In genomic region chr17:58541249-58541648, GRCh38 we compare ENCODE assay signal across 11 cellular contexts. TPM values are rescaled to one million over a fixed set of nuclear protein-coding genes. Genes with fewer than 3 reads are reported as not detected.
DNase-seq lines count a peak whose midpoint lies in the region; ATAC-seq and TF ChIP-seq lines count a peak whose summit lies in the region.
"Had no signal": no experiment of that assay in that cellular context is flagged by ENCODE, and none has a peak within 500 bp of the region (broad histone marks: within the 10 kb centered on the region; RNA-seq: fewer than 3 reads in every experiment).

No MANE protein-coding gene starts in this region.

- H3K27me3 ChIP-seq in RWPE2 (ENCODE audit: insufficient read depth, poor library complexity, severe bottlenecking): peaks cover 3% of the 10 kb centered on the region

- no peaks in the 10 kb centered on the region for H3K36me3 ChIP-seq in RWPE2 (ENCODE audit: low read depth)

- no peaks in the 10 kb centered on the region for H3K36me3 Mint-ChIP-seq in activated T-helper 2 cell treated with anti-CD3 and anti-CD28 coated beads, Interferon-gamma antibody, Interleukin-2, Interleukin-4, amounts not matched to agents 10 μg/mL and 5 μg/mL and 100 μg/mL, durations not matched to agents 14 hours and 24 hours and 36 hours (ENCODE audit: low read depth)

- H3K9me3 Mint-ChIP-seq in activated T-helper 2 cell treated with anti-CD3 and anti-CD28 coated beads, Interferon-gamma antibody, Interleukin-2, Interleukin-4, amounts not matched to agents 10 μg/mL and 5 μg/mL and 100 μg/mL, durations not matched to agents 14 hours and 24 hours and 36 hours: no peaks in the 10 kb centered on the region

- peak; percentile 58 for TF ChIP-seq CTCF in GM13977 (IDR thresholded peaks at IDR 0.05; ENCODE audit: extremely low read depth, insufficient read depth, missing control alignments)
- TF ChIP-seq CTCF in RWPE2 (IDR thresholded peaks at IDR 0.05; ENCODE audit: poor library complexity, severe bottlenecking): peak; percentile 27

- no peak overlapping the region for H3K4me3 ChIP-seq in RWPE2 (ENCODE audit: severe bottlenecking)

- H3K4me1 ChIP-seq in RWPE2 (ENCODE audit: insufficient read depth, poor library complexity, severe bottlenecking): no peaks in the 10 kb centered on the region

- H3K27me3 Mint-ChIP-seq in activated T-helper 2 cell treated with anti-CD3 and anti-CD28 coated beads, Interferon-gamma antibody, Interleukin-2, Interleukin-4, amounts not matched to agents 10 μg/mL and 5 μg/mL and 100 μg/mL, durations not matched to agents 14 hours and 24 hours and 36 hours (ENCODE audit: low read depth): peaks cover 14% of the 10 kb centered on the region

- in situ Hi-C loops in GM13977 (cut with MboI; ENCODE audit: low pct_unique_long_range_greater_than_20kb, low sequenced_read_pairs, unreplicated experiment): no loop called here

- intact Hi-C loops in activated T-helper 2 cell treated with anti-CD3 and anti-CD28 coated beads, Interferon-gamma antibody, Interleukin-2, Interleukin-4, amounts not matched to agents 10 μg/mL and 5 μg/mL and 100 μg/mL, durations not matched to agents 14 hours and 24 hours and 36 hours (cut with micrococcal nuclease): no loop called here

- ATAC-seq in RWPE2 (ENCODE audit: low read depth): no peak; the same call in 2 of the 3 replicates
- no peak for ATAC-seq in HG03095 (IDR thresholded peaks at IDR 0.05; ENCODE audit: unreplicated experiment)
- ATAC-seq in GM18909 (IDR thresholded peaks at IDR 0.05; ENCODE audit: poor library complexity, unreplicated experiment): no peak

- H3K4me1 Mint-ChIP-seq in activated T-helper 2 cell treated with anti-CD3 and anti-CD28 coated beads, Interferon-gamma antibody, Interleukin-2, Interleukin-4, amounts not matched to agents 10 μg/mL and 5 μg/mL and 100 μg/mL, durations not matched to agents 14 hours and 24 hours and 36 hours (ENCODE audit: low read depth): no peaks in the 10 kb centered on the region

- H3K9me3 ChIP-seq in RWPE2 (ENCODE audit: severe bottlenecking): no peaks in the 10 kb centered on the region

- DNase-seq in AML-193 (lab: John Stamatoyannopoulos, UW) (peak; percentile 24 to 60), GM13977 (ENCODE audit: low spot score) (peak; percentile 54), RWPE2 (ENCODE audit: low spot score) (no peak), iPS DF 19.7 (ENCODE audit: low read depth, low spot score) (peak; percentile 40), COLO668 (lab: John Stamatoyannopoulos, UW; ENCODE audit: unreplicated experiment) (no peak)
- no peak for DNase-seq in activated T-helper 2 cell treated with anti-CD3 and anti-CD28 coated beads, Interferon-gamma antibody, Interleukin-2, Interleukin-4, amounts not matched to agents 10 μg/mL and 5 μg/mL and 100 μg/mL, durations not matched to agents 14 hours and 24 hours and 36 hours (ENCODE audit: low spot score)
- DNase-seq: activated naive CD4-positive, alpha-beta T cell treated with anti-CD3 and anti-CD28 coated beads, Interleukin-2, amount 50 U/mL, for 16 hours had no signal

- H3K27ac Mint-ChIP-seq in activated T-helper 2 cell treated with anti-CD3 and anti-CD28 coated beads, Interferon-gamma antibody, Interleukin-2, Interleukin-4, amounts not matched to agents 10 μg/mL and 5 μg/mL and 100 μg/mL, durations not matched to agents 14 hours and 24 hours and 36 hours: no peak overlapping the region

- H3K4me3 Mint-ChIP-seq in activated T-helper 2 cell treated with anti-CD3 and anti-CD28 coated beads, Interferon-gamma antibody, Interleukin-2, Interleukin-4, amounts not matched to agents 10 μg/mL and 5 μg/mL and 100 μg/mL, durations not matched to agents 14 hours and 24 hours and 36 hours (ENCODE audit: low read depth): no peak overlapping the region

- no peak overlapping the region for H3K27ac ChIP-seq in RWPE2 (ENCODE audit: poor library complexity, severe bottlenecking)

RNA-seq across cellular contexts. Expression of gene MTMR4, which starts 26.8 kb away (rescaled TPM):
- total RNA-seq in activated T-helper 2 cell treated with anti-CD3 and anti-CD28 coated beads, Interferon-gamma antibody, Interleukin-2, Interleukin-4, amounts not matched to agents 10 μg/mL and 5 μg/mL and 100 μg/mL, durations not matched to agents 14 hours and 24 hours and 36 hours: 82.1 and 82.9 TPM in 2 replicates

RNA-seq across cellular contexts. Expression of gene HSF5, which starts 53.0 kb away (rescaled TPM):
- total RNA-seq in activated T-helper 2 cell treated with anti-CD3 and anti-CD28 coated beads, Interferon-gamma antibody, Interleukin-2, Interleukin-4, amounts not matched to agents 10 μg/mL and 5 μg/mL and 100 μg/mL, durations not matched to agents 14 hours and 24 hours and 36 hours: 1.5 and 1.6 TPM in 2 replicates
- total RNA-seq: G401, LHCN-M2 had no signal

Comparison
In these comparisons a context has a peak if more than half of its experiments do, and no peak if none do; other contexts are left out.
1. DNase-seq: peak in AML-193 (2 of 2), GM13977 (single experiment) and iPS DF 19.7 (single experiment); none in RWPE2 (single experiment), COLO668 (single experiment) and activated T-helper 2 cell treated with anti-CD3 and anti-CD28 coated beads, Interferon-gamma antibody, Interleukin-2, Interleukin-4, amounts not matched to agents 10 μg/mL and 5 μg/mL and 100 μg/mL, durations not matched to agents 14 hours and 24 hours and 36 hours (single experiment).